1 cellular context compared by ENCODE assay signal in genomic region chr17:72608436-72608835, GRCh38.
TF ChIP-seq lines count a peak whose summit lies in the region.

No MANE protein-coding gene starts in this region.

TF ChIP-seq in GM12878, 131 proteins besides CTCF, POLR2A, EP300 and RAD21 (continued from another document):
- no peak for TF ChIP-seq CEBPZ (IDR thresholded peaks at IDR 0.05; ENCODE audit: low read depth, low read length)
- 0 out of 2 replicates have a peak, but pooled peaks have one; percentile 54 for TF ChIP-seq ZNF217 (IDR thresholded peaks at IDR 0.05)
- no peak for TF ChIP-seq HSF1 (IDR thresholded peaks at IDR 0.05; ENCODE audit: low read depth, low read length)
TF ChIP-seq in GM12878: peak in this region for 1.
